In the genomic region with DNA sequence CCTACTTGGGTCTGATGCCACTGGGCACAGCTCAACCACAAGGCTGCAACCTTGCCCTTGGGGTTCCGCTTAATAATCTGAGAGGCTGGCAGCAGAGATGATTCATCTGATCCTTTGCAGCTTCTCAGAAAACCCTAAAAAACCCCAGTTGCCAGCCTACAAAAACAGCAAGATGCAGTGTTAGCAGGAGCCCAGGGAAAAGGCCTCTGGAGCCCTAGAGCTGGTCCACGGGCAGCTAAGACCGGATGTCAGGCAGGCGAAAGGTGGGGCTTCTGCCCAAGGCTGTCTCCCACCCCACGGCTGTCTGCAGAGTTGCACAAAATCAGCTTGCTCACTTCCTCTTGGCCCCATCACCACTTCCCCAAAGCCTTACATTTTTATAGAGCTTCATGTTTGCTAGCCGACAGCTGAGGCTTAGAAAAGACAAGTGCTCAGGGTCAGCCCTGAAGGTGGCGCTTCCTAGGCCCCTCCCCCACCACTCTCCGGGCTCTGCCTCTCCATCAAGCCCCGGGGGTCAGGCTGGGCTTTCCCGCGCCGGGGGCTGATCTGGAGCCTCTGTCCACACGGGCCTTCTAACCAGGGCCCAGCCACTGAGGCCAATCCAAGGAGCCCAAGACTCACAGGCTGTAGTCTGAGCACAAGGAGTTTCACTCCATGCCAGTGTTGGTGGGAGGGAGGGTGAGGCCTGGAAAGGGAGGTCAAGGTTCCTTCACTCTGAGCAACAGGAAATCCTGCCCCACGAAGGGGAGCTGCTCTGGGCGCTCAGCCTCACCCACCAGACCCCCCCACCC, we compare ENCODE assay signal across 7 cellular contexts. TPM values are rescaled to one million over a fixed set of nuclear protein-coding genes. Genes with fewer than 3 reads are reported as not detected.
A peak's percentile ranks its signal among the peaks of the same experiment; 100 is the strongest.
DNase-seq lines count a peak whose midpoint lies in the region; ATAC-seq and TF ChIP-seq lines count a peak whose summit lies in the region.

No MANE protein-coding gene starts in this region.

- H3K36me3 ChIP-seq in NT2/D1 (ENCODE audit: insufficient read depth, insufficient read length, low read length) (no peaks in the 10 kb centered on the region), neural cell (ENCODE audit: insufficient read depth, low read length) (no peaks in the 10 kb centered on the region)

- no peak for TF ChIP-seq RAD21 in neural cell (conservative IDR thresholded peaks at IDR 0.05)

- H3K4me3 ChIP-seq in NT2/D1 (ENCODE audit: insufficient read length, low read depth) (peak overlapping the region; percentile 51), fibroblast of pulmonary artery (replicated peaks; ENCODE audit: low read depth, low read length) (peak overlapping the region; percentile 36), neural cell (ENCODE audit: low read length) (peak overlapping the region; percentile 62)

- ATAC-seq in GM18870 (IDR thresholded peaks at IDR 0.05; ENCODE audit: unreplicated experiment) (peak; percentile 36), HG03039 (IDR thresholded peaks at IDR 0.05; ENCODE audit: unreplicated experiment) (peak; percentile 36)

- no peak overlapping the region for H3K4me2 ChIP-seq in neural cell (ENCODE audit: low read length)

- H3F3A ChIP-seq in neural cell (ENCODE audit: insufficient read depth, low read length, poor library complexity, severe bottlenecking): no peaks in the 10 kb centered on the region

- H3K9ac ChIP-seq in NT2/D1 (ENCODE audit: insufficient read length, low read depth) (peak overlapping the region; percentile 91), neural cell (ENCODE audit: low read length) (peak overlapping the region; percentile 49)

- H3K27ac ChIP-seq in neural cell (ENCODE audit: low read length) (peak overlapping the region; percentile 26), temporal lobe (ENCODE audit: low read depth, low read length) (peak overlapping the region; percentile 78)

- H3K4me1 ChIP-seq in NT2/D1 (ENCODE audit: insufficient read depth, insufficient read length): no peaks in the 10 kb centered on the region

- H2AFZ ChIP-seq in neural cell (ENCODE audit: low read depth, low read length): peak overlapping the region; percentile 21

- no peaks in the 10 kb centered on the region for H3K9me2 ChIP-seq in neural cell (ENCODE audit: insufficient read depth, low read length)

- H3K9me3 ChIP-seq in NT2/D1 (ENCODE audit: insufficient read depth, low read length) (no peaks in the 10 kb centered on the region), neural cell (ENCODE audit: low read length) (no peaks in the 10 kb centered on the region)

- no peak for TF ChIP-seq EP300 in neural cell (conservative IDR thresholded peaks at IDR 0.05; ENCODE audit: poor library complexity, severe bottlenecking)

- TF ChIP-seq CTCF in fibroblast of pulmonary artery (IDR thresholded peaks at IDR 0.05; ENCODE audit: low read length, missing control alignments) (peak; percentile 22), neural cell (IDR thresholded peaks at IDR 0.05; ENCODE audit: poor library complexity, severe bottlenecking) (no peak)

- H3K27me3 ChIP-seq in NT2/D1 (ENCODE audit: insufficient read depth, insufficient read length) (peaks cover 4% of the 10 kb centered on the region), neural cell (ENCODE audit: insufficient read depth, low read depth, low read length) (no peaks in the 10 kb centered on the region)

- no peaks in the 10 kb centered on the region for H4K20me1 ChIP-seq in neural cell (ENCODE audit: insufficient read depth)

- no peaks in the 10 kb centered on the region for H3K79me2 ChIP-seq in neural cell (replicated peaks; ENCODE audit: insufficient read depth, low read length)

- DNase-seq in NT2/D1 (ENCODE audit: low read depth, low spot score) (peak; percentile 61), fibroblast of pulmonary artery (ENCODE audit: low read depth) (peak; percentile 88)
- DNase-seq in activated T-cell treated with anti-CD3 and anti-CD28 coated beads, Interleukin-2, amount 50 U/mL, for 1 hour: peak; percentile 71

TF ChIP-seq in neural cell, 6 proteins besides CTCF, POLR2A, EP300 and RAD21:
- TF ChIP-seq MXI1 (conservative IDR thresholded peaks at IDR 0.05; ENCODE audit: poor library complexity, severe bottlenecking) (no peak), POLR2AphosphoS5 (IDR thresholded peaks at IDR 0.05) (no peak), TAF1 (IDR thresholded peaks at IDR 0.05; ENCODE audit: low read depth) (no peak), EZH2 (IDR thresholded peaks at IDR 0.05; ENCODE audit: borderline replicate concordance, insufficient read depth, low read length, poor library complexity, severe bottlenecking) (no peak), SMC3 (conservative IDR thresholded peaks at IDR 0.05; ENCODE audit: poor library complexity) (no peak)
- TF ChIP-seq, protein P1, sequence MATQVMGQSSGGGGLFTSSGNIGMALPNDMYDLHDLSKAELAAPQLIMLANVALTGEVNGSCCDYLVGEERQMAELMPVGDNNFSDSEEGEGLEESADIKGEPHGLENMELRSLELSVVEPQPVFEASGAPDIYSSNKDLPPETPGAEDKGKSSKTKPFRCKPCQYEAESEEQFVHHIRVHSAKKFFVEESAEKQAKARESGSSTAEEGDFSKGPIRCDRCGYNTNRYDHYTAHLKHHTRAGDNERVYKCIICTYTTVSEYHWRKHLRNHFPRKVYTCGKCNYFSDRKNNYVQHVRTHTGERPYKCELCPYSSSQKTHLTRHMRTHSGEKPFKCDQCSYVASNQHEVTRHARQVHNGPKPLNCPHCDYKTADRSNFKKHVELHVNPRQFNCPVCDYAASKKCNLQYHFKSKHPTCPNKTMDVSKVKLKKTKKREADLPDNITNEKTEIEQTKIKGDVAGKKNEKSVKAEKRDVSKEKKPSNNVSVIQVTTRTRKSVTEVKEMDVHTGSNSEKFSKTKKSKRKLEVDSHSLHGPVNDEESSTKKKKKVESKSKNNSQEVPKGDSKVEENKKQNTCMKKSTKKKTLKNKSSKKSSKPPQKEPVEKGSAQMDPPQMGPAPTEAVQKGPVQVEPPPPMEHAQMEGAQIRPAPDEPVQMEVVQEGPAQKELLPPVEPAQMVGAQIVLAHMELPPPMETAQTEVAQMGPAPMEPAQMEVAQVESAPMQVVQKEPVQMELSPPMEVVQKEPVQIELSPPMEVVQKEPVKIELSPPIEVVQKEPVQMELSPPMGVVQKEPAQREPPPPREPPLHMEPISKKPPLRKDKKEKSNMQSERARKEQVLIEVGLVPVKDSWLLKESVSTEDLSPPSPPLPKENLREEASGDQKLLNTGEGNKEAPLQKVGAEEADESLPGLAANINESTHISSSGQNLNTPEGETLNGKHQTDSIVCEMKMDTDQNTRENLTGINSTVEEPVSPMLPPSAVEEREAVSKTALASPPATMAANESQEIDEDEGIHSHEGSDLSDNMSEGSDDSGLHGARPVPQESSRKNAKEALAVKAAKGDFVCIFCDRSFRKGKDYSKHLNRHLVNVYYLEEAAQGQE (IDR thresholded peaks at IDR 0.05; ENCODE audit: borderline replicate concordance): no peak

RNA-seq across cellular contexts. Expression of a gene that starts 4.2 kb away (rescaled TPM):
- polyA plus RNA-seq in neural cell: not detected in 2 replicates
- polyA minus RNA-seq in neural cell: not detected in 2 replicates
- 0.74 TPM for total RNA-seq in temporal lobe

RNA-seq across cellular contexts. Expression of a gene that starts 4.2 kb away (rescaled TPM):
- polyA plus RNA-seq in neural cell: not detected in 2 replicates
- not detected in 2 replicates for polyA minus RNA-seq in neural cell
- total RNA-seq in temporal lobe: 0.74 TPM

RNA-seq across cellular contexts. Expression of a gene that starts 33.8 kb away (rescaled TPM):
- polyA plus RNA-seq in neural cell: 1.3 and 2.1 TPM in 2 replicates
- 0.49 and 1.0 TPM in 2 replicates for polyA minus RNA-seq in neural cell
- total RNA-seq in temporal lobe: 0.49 TPM

RNA-seq across cellular contexts. Expression of a gene that starts 58.3 kb away (rescaled TPM):
- 582 and 597 TPM in 2 replicates for polyA plus RNA-seq in neural cell
- polyA minus RNA-seq in neural cell: 214 and 280 TPM in 2 replicates
- 183 TPM for total RNA-seq in temporal lobe

RNA-seq across cellular contexts. Expression of a gene that starts 58.5 kb away (rescaled TPM):
- polyA plus RNA-seq in neural cell: 53.8 and 63.6 TPM in 2 replicates
- polyA minus RNA-seq in neural cell: 38.4 and 54.3 TPM in 2 replicates
- total RNA-seq in temporal lobe: 15.0 TPM

Comparison
In these comparisons a context has a peak if more than half of its experiments do, and no peak if none do; other contexts are left out.
1. Peak in every context shown above with its lines: DNase-seq, ATAC-seq, H3K4me3 ChIP-seq and H3K27ac ChIP-seq.